ENCODE assay signal across 1 cellular context in genomic region chr19:47228937-47229673, GRCh38.
TF ChIP-seq lines count a peak whose summit lies in the region.

No MANE protein-coding gene starts in this region.

TF ChIP-seq in K562, 482 proteins besides CTCF, POLR2A, EP300 and RAD21 (continued from another document and continues in another):
- TF ChIP-seq, protein P1, sequence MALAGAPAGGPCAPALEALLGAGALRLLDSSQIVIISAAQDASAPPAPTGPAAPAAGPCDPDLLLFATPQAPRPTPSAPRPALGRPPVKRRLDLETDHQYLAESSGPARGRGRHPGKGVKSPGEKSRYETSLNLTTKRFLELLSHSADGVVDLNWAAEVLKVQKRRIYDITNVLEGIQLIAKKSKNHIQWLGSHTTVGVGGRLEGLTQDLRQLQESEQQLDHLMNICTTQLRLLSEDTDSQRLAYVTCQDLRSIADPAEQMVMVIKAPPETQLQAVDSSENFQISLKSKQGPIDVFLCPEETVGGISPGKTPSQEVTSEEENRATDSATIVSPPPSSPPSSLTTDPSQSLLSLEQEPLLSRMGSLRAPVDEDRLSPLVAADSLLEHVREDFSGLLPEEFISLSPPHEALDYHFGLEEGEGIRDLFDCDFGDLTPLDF (CRISPR knock-in tag; IDR thresholded peaks at IDR 0.05) = no peak
- no peak for TF ChIP-seq NONO (IDR thresholded peaks at IDR 0.05; ENCODE audit: low read depth in 2 of 2, low read length in 1 of 2)
- TF ChIP-seq, protein P2, sequence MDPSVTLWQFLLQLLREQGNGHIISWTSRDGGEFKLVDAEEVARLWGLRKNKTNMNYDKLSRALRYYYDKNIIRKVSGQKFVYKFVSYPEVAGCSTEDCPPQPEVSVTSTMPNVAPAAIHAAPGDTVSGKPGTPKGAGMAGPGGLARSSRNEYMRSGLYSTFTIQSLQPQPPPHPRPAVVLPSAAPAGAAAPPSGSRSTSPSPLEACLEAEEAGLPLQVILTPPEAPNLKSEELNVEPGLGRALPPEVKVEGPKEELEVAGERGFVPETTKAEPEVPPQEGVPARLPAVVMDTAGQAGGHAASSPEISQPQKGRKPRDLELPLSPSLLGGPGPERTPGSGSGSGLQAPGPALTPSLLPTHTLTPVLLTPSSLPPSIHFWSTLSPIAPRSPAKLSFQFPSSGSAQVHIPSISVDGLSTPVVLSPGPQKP (CRISPR knock-in tag; IDR thresholded peaks at IDR 0.05) = no peak
- TF ChIP-seq THRB (CRISPR knock-in tag; conservative IDR thresholded peaks at IDR 0.05) = peak; percentile 78
- TF ChIP-seq PCBP2 (IDR thresholded peaks at IDR 0.05; ENCODE audit: low read depth, low read length, poor library complexity, severe bottlenecking) = no peak
- no peak for TF ChIP-seq PTTG1 (tag; IDR thresholded peaks at IDR 0.05; ENCODE audit: low read depth)
- peak; percentile 29; the same call in 1 of the 2 replicates for TF ChIP-seq ZBED1 (IDR thresholded peaks at IDR 0.05)
- TF ChIP-seq, protein P3, sequence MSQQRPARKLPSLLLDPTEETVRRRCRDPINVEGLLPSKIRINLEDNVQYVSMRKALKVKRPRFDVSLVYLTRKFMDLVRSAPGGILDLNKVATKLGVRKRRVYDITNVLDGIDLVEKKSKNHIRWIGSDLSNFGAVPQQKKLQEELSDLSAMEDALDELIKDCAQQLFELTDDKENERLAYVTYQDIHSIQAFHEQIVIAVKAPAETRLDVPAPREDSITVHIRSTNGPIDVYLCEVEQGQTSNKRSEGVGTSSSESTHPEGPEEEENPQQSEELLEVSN (IDR thresholded peaks at IDR 0.05; ENCODE audit: borderline replicate concordance in 1 of 2, extremely low read depth in 1 of 2, insufficient read depth in 1 of 2, insufficient read length in 1 of 2, low read depth in 1 of 2, low read length in 1 of 2, poor library complexity in 1 of 2, severe bottlenecking in 1 of 2) = no peak
- peak; percentile 81 for TF ChIP-seq ZBTB26 (CRISPR knock-in tag; IDR thresholded peaks at IDR 0.05)
- TF ChIP-seq PRMT5 (CRISPR knock-in tag; IDR thresholded peaks at IDR 0.05) = no peak
- TF ChIP-seq CREB5 (CRISPR knock-in tag; IDR thresholded peaks at IDR 0.05) = no peak
- TF ChIP-seq C11orf30 (IDR thresholded peaks at IDR 0.05; ENCODE audit: low read depth) = peak; percentile 19; the same call in 1 of the 2 replicates
- TF ChIP-seq PML (IDR thresholded peaks at IDR 0.05; ENCODE audit: low read length) = no peak; the same call in 1 of the 2 replicates
- peak; percentile 28; the same call in 1 of the 2 replicates for TF ChIP-seq POLR2AphosphoS2 (IDR thresholded peaks at IDR 0.05; ENCODE audit: low read length)
- no peak for TF ChIP-seq HES1 (IDR thresholded peaks at IDR 0.05; ENCODE audit: low read depth)
- no peak for TF ChIP-seq ZNF41 (CRISPR knock-in tag; conservative IDR thresholded peaks at IDR 0.05)
- no peak for TF ChIP-seq TCF7L2 (IDR thresholded peaks at IDR 0.05; ENCODE audit: low read depth, low read length)
- peak; percentile 79; the same call in 1 of the 2 replicates for TF ChIP-seq ZC3H4 (CRISPR knock-in tag; IDR thresholded peaks at IDR 0.05; ENCODE audit: borderline replicate concordance)
- TF ChIP-seq PYGO2 (tag; IDR thresholded peaks at IDR 0.05) = no peak
- TF ChIP-seq HINFP (tag; conservative IDR thresholded peaks at IDR 0.05; ENCODE audit: low read depth) = no peak
- TF ChIP-seq NCOA1 (IDR thresholded peaks at IDR 0.05; ENCODE audit: low read depth) = peak; percentile 68
- no peak for TF ChIP-seq PTBP1 (IDR thresholded peaks at IDR 0.05; ENCODE audit: low read depth, low read length)
- TF ChIP-seq PURB (CRISPR knock-in tag; IDR thresholded peaks at IDR 0.05; ENCODE audit: low read depth) = no peak
- no peak for TF ChIP-seq RUNX1 (IDR thresholded peaks at IDR 0.05; ENCODE audit: low read depth)
- no peak for TF ChIP-seq ZNF76 (CRISPR knock-in tag; IDR thresholded peaks at IDR 0.05; ENCODE audit: borderline replicate concordance)
- peak; percentile 51; the same call in 1 of the 2 replicates for TF ChIP-seq STAT5A (IDR thresholded peaks at IDR 0.05; ENCODE audit: borderline replicate concordance, low read length)
- no peak for TF ChIP-seq MAFG (tag; conservative IDR thresholded peaks at IDR 0.05)
- peak; percentile 23 for TF ChIP-seq PRDM10 (IDR thresholded peaks at IDR 0.05; ENCODE audit: partially characterized antibody)
- TF ChIP-seq, protein P4, sequence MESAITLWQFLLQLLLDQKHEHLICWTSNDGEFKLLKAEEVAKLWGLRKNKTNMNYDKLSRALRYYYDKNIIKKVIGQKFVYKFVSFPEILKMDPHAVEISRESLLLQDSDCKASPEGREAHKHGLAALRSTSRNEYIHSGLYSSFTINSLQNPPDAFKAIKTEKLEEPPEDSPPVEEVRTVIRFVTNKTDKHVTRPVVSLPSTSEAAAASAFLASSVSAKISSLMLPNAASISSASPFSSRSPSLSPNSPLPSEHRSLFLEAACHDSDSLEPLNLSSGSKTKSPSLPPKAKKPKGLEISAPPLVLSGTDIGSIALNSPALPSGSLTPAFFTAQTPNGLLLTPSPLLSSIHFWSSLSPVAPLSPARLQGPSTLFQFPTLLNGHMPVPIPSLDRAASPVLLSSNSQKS (CRISPR knock-in tag; IDR thresholded peaks at IDR 0.05) = no peak
- TF ChIP-seq HNRNPK (IDR thresholded peaks at IDR 0.05; ENCODE audit: low read depth, low read length, poor library complexity, severe bottlenecking) = no peak
- TF ChIP-seq, protein P5, sequence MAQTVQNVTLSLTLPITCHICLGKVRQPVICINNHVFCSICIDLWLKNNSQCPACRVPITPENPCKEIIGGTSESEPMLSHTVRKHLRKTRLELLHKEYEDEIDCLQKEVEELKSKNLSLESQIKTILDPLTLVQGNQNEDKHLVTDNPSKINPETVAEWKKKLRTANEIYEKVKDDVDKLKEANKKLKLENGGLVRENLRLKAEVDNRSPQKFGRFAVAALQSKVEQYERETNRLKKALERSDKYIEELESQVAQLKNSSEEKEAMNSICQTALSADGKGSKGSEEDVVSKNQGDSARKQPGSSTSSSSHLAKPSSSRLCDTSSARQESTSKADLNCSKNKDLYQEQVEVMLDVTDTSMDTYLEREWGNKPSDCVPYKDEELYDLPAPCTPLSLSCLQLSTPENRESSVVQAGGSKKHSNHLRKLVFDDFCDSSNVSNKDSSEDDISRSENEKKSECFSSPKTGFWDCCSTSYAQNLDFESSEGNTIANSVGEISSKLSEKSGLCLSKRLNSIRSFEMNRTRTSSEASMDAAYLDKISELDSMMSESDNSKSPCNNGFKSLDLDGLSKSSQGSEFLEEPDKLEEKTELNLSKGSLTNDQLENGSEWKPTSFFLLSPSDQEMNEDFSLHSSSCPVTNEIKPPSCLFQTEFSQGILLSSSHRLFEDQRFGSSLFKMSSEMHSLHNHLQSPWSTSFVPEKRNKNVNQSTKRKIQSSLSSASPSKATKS (CRISPR knock-in tag; IDR thresholded peaks at IDR 0.05) = no peak
- TF ChIP-seq ZNF3 (CRISPR knock-in tag; IDR thresholded peaks at IDR 0.05) = no peak
- TF ChIP-seq KLF10 (CRISPR knock-in tag; IDR thresholded peaks at IDR 0.05) = no peak
- no peak for TF ChIP-seq SPI1 (IDR thresholded peaks at IDR 0.05; ENCODE audit: borderline replicate concordance, low read depth, low read length)
- TF ChIP-seq ZNF121 (CRISPR knock-in tag; conservative IDR thresholded peaks at IDR 0.05) = no peak
- TF ChIP-seq U2AF1 (optimal IDR thresholded peaks at IDR 0.05; ENCODE audit: low read depth, low read length) = no peak
- no peak for TF ChIP-seq ZBTB34 (CRISPR knock-in tag; IDR thresholded peaks at IDR 0.05)
- TF ChIP-seq MXI1 (IDR thresholded peaks at IDR 0.05; ENCODE audit: low read depth, low read length) = no peak
- no peak for TF ChIP-seq KDM1A (IDR thresholded peaks at IDR 0.05)
- TF ChIP-seq MTF1 (CRISPR knock-in tag; IDR thresholded peaks at IDR 0.05; ENCODE audit: borderline replicate concordance) = no peak
- no peak for TF ChIP-seq FOXJ3 (CRISPR knock-in tag; IDR thresholded peaks at IDR 0.05)
- no peak for TF ChIP-seq ZFPM2 (CRISPR knock-in tag; IDR thresholded peaks at IDR 0.05)
- no peak; the same call in 1 of the 2 replicates for TF ChIP-seq MYC (IDR thresholded peaks at IDR 0.05; ENCODE audit: low read depth, low read length)
- no peak for TF ChIP-seq MYC (CRISPR knock-in tag; IDR thresholded peaks at IDR 0.05; ENCODE audit: borderline replicate concordance, low read depth)
